In genomic region chr6:30163918-30164654, GRCh38 we compare ENCODE assay signal across 1 cellular context.
TF ChIP-seq lines count a peak whose summit lies in the region.

No MANE protein-coding gene starts in this region.

TF ChIP-seq in HCT116, 20 proteins besides CTCF, POLR2A, EP300 and RAD21:
- TF ChIP-seq EGR1 (IDR thresholded peaks at IDR 0.05; ENCODE audit: low read depth) (no peak), MAX (IDR thresholded peaks at IDR 0.05) (no peak), FOSL1 (IDR thresholded peaks at IDR 0.05; ENCODE audit: low read depth) (no peak), REST (IDR thresholded peaks at IDR 0.05; ENCODE audit: low read depth) (no peak), CEBPB (IDR thresholded peaks at IDR 0.05; ENCODE audit: low read depth) (no peak), ZNF274 (IDR thresholded peaks at IDR 0.05; ENCODE audit: low read depth, low read length) (no peak), JUND (IDR thresholded peaks at IDR 0.05) (no peak), POLR2AphosphoS5 (IDR thresholded peaks at IDR 0.05; ENCODE audit: low read depth, low read length) (no peak), SIN3A (IDR thresholded peaks at IDR 0.05; ENCODE audit: low read depth) (no peak), EZH2phosphoT487 (IDR thresholded peaks at IDR 0.05; ENCODE audit: borderline replicate concordance) (no peak), EZH2 (IDR thresholded peaks at IDR 0.05) (no peak), SP1 (IDR thresholded peaks at IDR 0.05; ENCODE audit: low read depth) (no peak), ZFX (IDR thresholded peaks at IDR 0.05) (no peak), CBX3 (IDR thresholded peaks at IDR 0.05; ENCODE audit: low read depth) (no peak), ZBTB33 (IDR thresholded peaks at IDR 0.05; ENCODE audit: extremely low read depth, insufficient replicate concordance, low read length) (no peak), SRF (IDR thresholded peaks at IDR 0.05; ENCODE audit: low read depth) (no peak), TCF7L2 (IDR thresholded peaks at IDR 0.05; ENCODE audit: borderline replicate concordance, extremely low read depth, insufficient read depth, insufficient read length) (no peak), YY1 (IDR thresholded peaks at IDR 0.05; ENCODE audit: extremely low read depth, insufficient replicate concordance, low read depth, low read length) (no peak)
